Comparison of ENCODE assay signal across 17 cellular contexts in genomic region chr22:42335839-42336378, GRCh38.
"Had no signal": no experiment of that assay in that cellular context is flagged by ENCODE, and none has a peak within 500 bp of the region (broad histone marks: within the 10 kb centered on the region; RNA-seq: fewer than 3 reads in every experiment).

No MANE protein-coding gene starts in this region.

- H3K27me3 Mint-ChIP-seq: activated T-helper 17 cell treated with anti-CD3 and anti-CD28 coated beads, Interleukin-2, amount 50 U/mL, for 72 hours had no signal

- ATAC-seq: gastrocnemius medialis; left lung; natural killer cell treated with Interleukin-12 subunit alpha and Interleukin-12 subunit beta and Interleukin-15 and Interleukin-18, amount 100 ng/mL, for 72 hours; psoas muscle; sciatic nerve; upper lobe of right lung had no signal

- H3K27ac Mint-ChIP-seq: activated naive CD4-positive, alpha-beta T cell treated with anti-CD3 and anti-CD28 coated beads for 36 hours; natural killer cell treated with Interleukin-12 subunit alpha and Interleukin-12 subunit beta and Interleukin-15 and Interleukin-18, amount 100 ng/mL, for 72 hours had no signal

- H3K9me3 Mint-ChIP-seq: activated naive CD4-positive, alpha-beta T cell treated with anti-CD3 and anti-CD28 coated beads for 36 hours; activated T-helper 17 cell treated with anti-CD3 and anti-CD28 coated beads, Interleukin-2, amount 50 U/mL, for 72 hours; natural killer cell treated with Interleukin-12 subunit alpha and Interleukin-12 subunit beta and Interleukin-15 and Interleukin-18, amount 100 ng/mL, for 72 hours had no signal

- DNase-seq: activated CD4-positive, alpha-beta T cell treated with anti-CD3 and anti-CD28 coated beads, Interleukin-2, amount 50 U/mL, for 1 hour; activated CD4-positive, CD25-positive, alpha-beta regulatory T cell; activated naive CD4-positive, alpha-beta T cell treated with anti-CD3 and anti-CD28 coated beads for 36 hours; activated T-cell treated with anti-CD3 and anti-CD28 coated beads for 4 hours; effector CD8-positive, alpha-beta T cell; gastrocnemius medialis; heart right ventricle; occipital lobe; psoas muscle; stimulated activated CD4-positive, alpha-beta T cell treated with anti-CD3 and anti-CD28 coated beads, Interleukin-2, amount 100 ng/mL, for 24 hours; stimulated activated naive CD4-positive, alpha-beta T cell treated with Interleukin-2 at 50 U/mL for 16 hours; upper lobe of right lung had no signal

- H3K4me1 ChIP-seq: gastrocnemius medialis, left lung, psoas muscle, upper lobe of right lung had no signal

- H3K36me3 Mint-ChIP-seq: natural killer cell treated with Interleukin-12 subunit alpha and Interleukin-12 subunit beta and Interleukin-15 and Interleukin-18, amount 100 ng/mL, for 72 hours had no signal

- H3K27ac ChIP-seq: gastrocnemius medialis, heart right ventricle, left lung, psoas muscle, suprapubic skin, upper lobe of right lung had no signal

- H3K36me3 ChIP-seq: gastrocnemius medialis, heart right ventricle, left lung, suprapubic skin, upper lobe of right lung had no signal

- H3K4me3 ChIP-seq: gastrocnemius medialis, heart right ventricle, left lung, psoas muscle, suprapubic skin, upper lobe of right lung had no signal

- H3K27me3 ChIP-seq: suprapubic skin, upper lobe of right lung had no signal

- H3K4me3 Mint-ChIP-seq: activated naive CD4-positive, alpha-beta T cell treated with anti-CD3 and anti-CD28 coated beads for 36 hours; activated T-helper 17 cell treated with anti-CD3 and anti-CD28 coated beads, Interleukin-2, amount 50 U/mL, for 72 hours; natural killer cell treated with Interleukin-12 subunit alpha and Interleukin-12 subunit beta and Interleukin-15 and Interleukin-18, amount 100 ng/mL, for 72 hours had no signal

- H3K9me3 ChIP-seq: gastrocnemius medialis, heart right ventricle, left lung, psoas muscle, suprapubic skin, upper lobe of right lung had no signal
